ENCODE assay signal across 9 cellular contexts in genomic region chr12:80269953-80270552, GRCh38.
DNase-seq lines count a peak whose midpoint lies in the region; ATAC-seq and TF ChIP-seq lines count a peak whose summit lies in the region.
"Had no signal": no experiment of that assay in that cellular context is flagged by ENCODE, and none has a peak within 500 bp of the region (broad histone marks: within the 10 kb centered on the region; RNA-seq: fewer than 3 reads in every experiment).

No MANE protein-coding gene starts in this region.

- ATAC-seq in HG02973 (IDR thresholded peaks at IDR 0.05; ENCODE audit: unreplicated experiment) (peak; percentile 63), lower lobe of right lung (peak; percentile 51 to 67), GM21447 (IDR thresholded peaks at IDR 0.05; ENCODE audit: unreplicated experiment) (no peak)

- no peaks in the 10 kb centered on the region for H3K36me3 ChIP-seq in lower lobe of right lung

- H3K36me3 Mint-ChIP-seq in chondrocyte (ENCODE audit: low read depth) = no peaks in the 10 kb centered on the region
- H3K36me3 Mint-ChIP-seq in activated T-helper 1 cell treated with anti-CD3 and anti-CD28 coated beads, Interleukin-12 subunit alpha, Interleukin-12 subunit beta, Interleukin-2, Interleukin-4 antibody, amounts not matched to agents 30 ng/mL and 10 ng/mL and 1 ng/mL, durations not matched to agents 14 hours and 24 hours and 36 hours (ENCODE audit: low read depth) = no peaks in the 10 kb centered on the region
- H3K36me3 Mint-ChIP-seq: activated naive CD8-positive, alpha-beta T cell had no signal

- H3K27me3 ChIP-seq in lower lobe of right lung (ENCODE audit: low read depth) = no peaks in the 10 kb centered on the region

- H3K4me3 Mint-ChIP-seq in chondrocyte (ENCODE audit: unreplicated experiment) = peak overlapping the region; percentile 29
- no peak overlapping the region for H3K4me3 Mint-ChIP-seq in activated T-helper 1 cell treated with anti-CD3 and anti-CD28 coated beads, Interleukin-12 subunit alpha, Interleukin-12 subunit beta, Interleukin-2, Interleukin-4 antibody, amounts not matched to agents 30 ng/mL and 10 ng/mL and 1 ng/mL, durations not matched to agents 14 hours and 24 hours and 36 hours
- H3K4me3 Mint-ChIP-seq: activated naive CD8-positive, alpha-beta T cell had no signal

- no peaks in the 10 kb centered on the region for H3K9me3 Mint-ChIP-seq in chondrocyte (ENCODE audit: low read depth)
- H3K9me3 Mint-ChIP-seq in activated T-helper 1 cell treated with anti-CD3 and anti-CD28 coated beads, Interleukin-12 subunit alpha, Interleukin-12 subunit beta, Interleukin-2, Interleukin-4 antibody, amounts not matched to agents 30 ng/mL and 10 ng/mL and 1 ng/mL, durations not matched to agents 14 hours and 24 hours and 36 hours = no peaks in the 10 kb centered on the region

- TF ChIP-seq CTCF in chondrocyte (IDR thresholded peaks at IDR 0.05) (peak; percentile 97), lower lobe of right lung (IDR thresholded peaks at IDR 0.05) (peak; percentile 67)

- DNase-seq in NCI-H2107 treated with DMSO at 0.1 percent for 48 hours (lab: John Stamatoyannopoulos, UW; ENCODE audit: unreplicated experiment) (peak; percentile 50), NCI-H2107 (lab: John Stamatoyannopoulos, UW) (no peak), NCI-H446 treated with DMSO at 0.1 percent for 48 hours (lab: John Stamatoyannopoulos, UW) (peak; percentile 33), chondrocyte (ENCODE audit: low spot score) (no peak), lower lobe of right lung (no peak)
- DNase-seq in activated T-helper 1 cell treated with anti-CD3 and anti-CD28 coated beads, Interleukin-12 subunit alpha, Interleukin-12 subunit beta, Interleukin-2, Interleukin-4 antibody, amounts not matched to agents 30 ng/mL and 10 ng/mL and 1 ng/mL, durations not matched to agents 14 hours and 24 hours and 36 hours (ENCODE audit: low spot score) = no peak

- no peak overlapping the region for H3K4me3 ChIP-seq in lower lobe of right lung

- H3K4me1 Mint-ChIP-seq in chondrocyte (ENCODE audit: low read depth) = peaks cover 31% of the 10 kb centered on the region
- no peaks in the 10 kb centered on the region for H3K4me1 Mint-ChIP-seq in activated T-helper 1 cell treated with anti-CD3 and anti-CD28 coated beads, Interleukin-12 subunit alpha, Interleukin-12 subunit beta, Interleukin-2, Interleukin-4 antibody, amounts not matched to agents 30 ng/mL and 10 ng/mL and 1 ng/mL, durations not matched to agents 14 hours and 24 hours and 36 hours (ENCODE audit: low read depth)

- intact Hi-C loops in lower lobe of right lung (cut with DNase I) = no loop called here
- intact Hi-C loops in activated T-helper 1 cell treated with anti-CD3 and anti-CD28 coated beads, Interleukin-12 subunit alpha, Interleukin-12 subunit beta, Interleukin-2, Interleukin-4 antibody, amounts not matched to agents 30 ng/mL and 10 ng/mL and 1 ng/mL, durations not matched to agents 14 hours and 24 hours and 36 hours (cut with micrococcal nuclease) = loop anchor here (1.0 to 10.0 kb wide), 5 partner anchors 83 to 722 kb away; no protein-coding TSS in a partner anchor

- H3K27ac ChIP-seq in lower lobe of right lung = no peak overlapping the region

- H3K27ac Mint-ChIP-seq in chondrocyte (ENCODE audit: unreplicated experiment) = peak overlapping the region; percentile 84
- no peak overlapping the region for H3K27ac Mint-ChIP-seq in activated T-helper 1 cell treated with anti-CD3 and anti-CD28 coated beads, Interleukin-12 subunit alpha, Interleukin-12 subunit beta, Interleukin-2, Interleukin-4 antibody, amounts not matched to agents 30 ng/mL and 10 ng/mL and 1 ng/mL, durations not matched to agents 14 hours and 24 hours and 36 hours
- H3K27ac Mint-ChIP-seq: activated naive CD8-positive, alpha-beta T cell had no signal

- no peaks in the 10 kb centered on the region for H3K27me3 Mint-ChIP-seq in chondrocyte (ENCODE audit: low read depth)
- no peaks in the 10 kb centered on the region for H3K27me3 Mint-ChIP-seq in activated T-helper 1 cell treated with anti-CD3 and anti-CD28 coated beads, Interleukin-12 subunit alpha, Interleukin-12 subunit beta, Interleukin-2, Interleukin-4 antibody, amounts not matched to agents 30 ng/mL and 10 ng/mL and 1 ng/mL, durations not matched to agents 14 hours and 24 hours and 36 hours (ENCODE audit: insufficient read depth)

- no peaks in the 10 kb centered on the region for H3K4me1 ChIP-seq in lower lobe of right lung

- no peaks in the 10 kb centered on the region for H3K9me3 ChIP-seq in lower lobe of right lung

Comparison
In these comparisons a context has a peak if more than half of its experiments do, and no peak if none do; other contexts are left out.
1. DNase-seq: peak in NCI-H2107 treated with DMSO at 0.1 percent for 48 hours (single experiment) and NCI-H446 treated with DMSO at 0.1 percent for 48 hours (single experiment); none in NCI-H2107 (single experiment), chondrocyte (single experiment), lower lobe of right lung (single experiment) and activated T-helper 1 cell treated with anti-CD3 and anti-CD28 coated beads, Interleukin-12 subunit alpha, Interleukin-12 subunit beta, Interleukin-2, Interleukin-4 antibody, amounts not matched to agents 30 ng/mL and 10 ng/mL and 1 ng/mL, durations not matched to agents 14 hours and 24 hours and 36 hours (single experiment).